15 cellular contexts compared by ENCODE assay signal in the genomic region with DNA sequence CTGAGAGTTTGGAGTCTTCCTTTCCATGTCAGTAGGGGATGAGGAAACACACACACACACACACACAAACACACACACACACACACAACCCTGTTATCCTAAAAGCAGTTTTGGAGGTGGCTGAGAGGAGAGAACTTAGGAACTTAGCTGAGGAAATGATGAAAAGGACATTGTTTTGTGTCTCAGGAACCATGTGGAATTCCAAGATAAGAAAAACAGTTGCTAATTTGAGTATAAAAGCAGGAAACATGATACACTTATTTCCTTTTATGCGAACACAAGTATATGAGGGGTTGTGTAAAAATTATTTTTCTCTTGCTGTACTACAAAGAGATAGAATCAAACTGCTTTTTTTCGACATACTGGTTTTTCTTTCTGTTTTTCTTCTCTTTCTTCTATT. TPM values are rescaled to one million over a fixed set of nuclear protein-coding genes. Genes with fewer than 3 reads are reported as not detected.
DNase-seq lines count a peak whose midpoint lies in the region; ATAC-seq, FAIRE-seq and TF ChIP-seq lines count a peak whose summit lies in the region.
"Had no signal": no experiment of that assay in that cellular context is flagged by ENCODE, and none has a peak within 500 bp of the region (broad histone marks: within the 10 kb centered on the region; RNA-seq: fewer than 3 reads in every experiment).

A gene with protein sequence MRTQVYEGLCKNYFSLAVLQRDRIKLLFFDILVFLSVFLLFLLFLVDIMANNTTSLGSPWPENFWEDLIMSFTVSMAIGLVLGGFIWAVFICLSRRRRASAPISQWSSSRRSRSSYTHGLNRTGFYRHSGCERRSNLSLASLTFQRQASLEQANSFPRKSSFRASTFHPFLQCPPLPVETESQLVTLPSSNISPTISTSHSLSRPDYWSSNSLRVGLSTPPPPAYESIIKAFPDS (plus strand): TSS at position 264 of the 400 bp plus-strand sequence. CDS start 6 bp downstream, at position 270.

- no peak for TF ChIP-seq CTCF in lung (IDR thresholded peaks at IDR 0.05; ENCODE audit: control extremely low read depth, extremely low read depth)
- TF ChIP-seq CTCF in tibial nerve (IDR thresholded peaks at IDR 0.05), result no peak

- FAIRE-seq in frontal cortex (lab: Jason Lieb, UNC), result no peak
- FAIRE-seq: G401.6 had no signal

- H3K9me3 ChIP-seq in lung (ENCODE audit: control insufficient read depth in 2 of 2, insufficient read depth in 1 of 2, low read length in 1 of 2), result no peaks in the 10 kb centered on the region
- no peaks in the 10 kb centered on the region for H3K9me3 ChIP-seq in tibial nerve
- H3K9me3 ChIP-seq: mucosa of descending colon had no signal

- H3K4me1 ChIP-seq in lung (ENCODE audit: control insufficient read depth in 2 of 2, insufficient read depth in 2 of 2, low read length in 2 of 2) (no peaks in the 10 kb centered on the region), tibial nerve (no peaks in the 10 kb centered on the region)

- H3K27me3 ChIP-seq in lung (ENCODE audit: control insufficient read depth, insufficient read depth) (no peaks in the 10 kb centered on the region), tibial nerve (no peaks in the 10 kb centered on the region)

- TF ChIP-seq POLR2A in tibial nerve (IDR thresholded peaks at IDR 0.05), result no peak

- TF ChIP-seq EP300 in tibial nerve (IDR thresholded peaks at IDR 0.05), result peak in 1 of 2 donors; percentile 40

- DNase-seq in UCSD-AML1 (lab: John Stamatoyannopoulos, UW; ENCODE audit: unreplicated experiment) (peak; percentile 53), lung (ENCODE audit: low spot score) (no peak), tibial nerve (ENCODE audit: low spot score in 2 of 2) (no peak), NCI-H82 treated with DMSO at 0.1 percent for 48 hours (lab: John Stamatoyannopoulos, UW; ENCODE audit: unreplicated experiment) (no peak), kidney glomerular epithelial cell (lab: John Stamatoyannopoulos, UW) (no peak), NCI-H2196 (lab: John Stamatoyannopoulos, UW; ENCODE audit: unreplicated experiment) (no peak), frontal cortex (ENCODE audit: low spot score in 2 of 2) (no peak)
- DNase-seq: activated T-cell treated with anti-CD3 and anti-CD28 coated beads for 4 hours; CD4-positive, CD25-positive, alpha-beta regulatory T cell; hypothalamus; mucosa of descending colon; stimulated activated naive CD4-positive, alpha-beta T cell treated with Interleukin-2 at 50 U/mL for 16 hours; SW 1271 had no signal

- H3K27ac ChIP-seq in lung (ENCODE audit: low read depth in 1 of 2, low read length in 1 of 2) (peak within 1 kb of the TSS; percentile 40 to 45), tibial nerve (peak within 1 kb of the TSS in 1 of 4 donors; percentile 26)

- H3K36me3 ChIP-seq in lung (ENCODE audit: control insufficient read depth in 2 of 2, insufficient read depth in 2 of 2, low read length in 2 of 2) (no peaks in the 10 kb centered on the region), tibial nerve (no peaks in the 10 kb centered on the region)

- no peak within 1 kb of the TSS for H3K4me3 ChIP-seq in lung
- peak within 1 kb of the TSS in 1 of 4 donors; percentile 23 for H3K4me3 ChIP-seq in tibial nerve
- H3K4me3 ChIP-seq: mucosa of descending colon had no signal

- WGBS in lung, 2 donors, result 29 to 37% methylated on average over 2 of the region's 2 CpGs
- WGBS in tibial nerve, 2 donors, result 54% methylated on average over 2 of the region's 2 CpGs

- ATAC-seq in esophagus mucosa (peak; percentile 43), lung (ENCODE audit: insufficient read depth, low FRiP score) (no peak)
- ATAC-seq: mucosa of descending colon had no signal

RNA-seq across cellular contexts. Expression of the gene that starts here (rescaled TPM):
- total RNA-seq in esophagus mucosa (1.6 TPM), lung (10 to 100 TPM; 17.2 to 44.5 TPM), tibial nerve (10 to 100 TPM; 13.6 to 31.2 (median 21.2) TPM), frontal cortex (4.5 TPM)
- 10 to 100 TPM; 11.2 to 15.1 TPM for polyA plus RNA-seq in lung
- polyA plus RNA-seq: CD4-positive, CD25-positive, alpha-beta regulatory T cell had no signal
